ENCODE assay signal across 20 cellular contexts in genomic region chr5:71597001-71597400, GRCh38. TPM values are rescaled to one million over a fixed set of nuclear protein-coding genes. Genes with fewer than 3 reads are reported as not detected.
DNase-seq lines count a peak whose midpoint lies in the region; ATAC-seq, FAIRE-seq and TF ChIP-seq lines count a peak whose summit lies in the region.
"Had no signal": no experiment of that assay in that cellular context is flagged by ENCODE, and none has a peak within 500 bp of the region (broad histone marks: within the 10 kb centered on the region; RNA-seq: fewer than 3 reads in every experiment).

No MANE protein-coding gene starts in this region.

- no peaks in the 10 kb centered on the region for H3K36me3 ChIP-seq in breast epithelium
- H3K36me3 ChIP-seq in left lung = peaks cover 0 to 58% of the 10 kb centered on the region in 2 donors

- peaks cover 30% of the 10 kb centered on the region for H3K4me1 Mint-ChIP-seq in activated CD8-positive, alpha-beta memory T cell treated with anti-CD3 and anti-CD28 coated beads, Interleukin-2, amount 10 ng/mL, durations not matched to agents 7 days and 5 days
- peaks cover 17% of the 10 kb centered on the region for H3K4me1 Mint-ChIP-seq in MCF 10A (ENCODE audit: insufficient read depth, unreplicated experiment)
- H3K4me1 Mint-ChIP-seq in central memory CD8-positive, alpha-beta T cell = peaks cover 26% of the 10 kb centered on the region

- no peak overlapping the region for H3K4me3 ChIP-seq in breast epithelium
- no peak overlapping the region for H3K4me3 ChIP-seq in left lung
- H3K4me3 ChIP-seq: GM23248, HAP-1 had no signal

- FAIRE-seq in GM12892 (lab: Jason Lieb, UNC) = no peak
- FAIRE-seq: A204.1 had no signal

- TF ChIP-seq CTCF in MCF 10A (IDR thresholded peaks at IDR 0.05; ENCODE audit: unreplicated experiment) (no peak), breast epithelium (IDR thresholded peaks at IDR 0.05) (no peak), left lung (IDR thresholded peaks at IDR 0.05) (no peak)

- intact Hi-C loops in MCF 10A (cut with micrococcal nuclease) (no loop called here), breast epithelium (cut with DNase I; ENCODE audit: low total_unique reads) (no loop called here), left lung (cut with DNase I) (no loop called here)

- no peaks in the 10 kb centered on the region for H3K9me3 Mint-ChIP-seq in activated CD8-positive, alpha-beta memory T cell treated with anti-CD3 and anti-CD28 coated beads, Interleukin-2, amount 10 ng/mL, durations not matched to agents 7 days and 5 days (ENCODE audit: low read depth)
- no peaks in the 10 kb centered on the region for H3K9me3 Mint-ChIP-seq in MCF 10A (ENCODE audit: unreplicated experiment)
- H3K9me3 Mint-ChIP-seq in central memory CD8-positive, alpha-beta T cell = no peaks in the 10 kb centered on the region
- H3K9me3 Mint-ChIP-seq: CD4-positive, alpha-beta memory T cell had no signal

- H3K27ac Mint-ChIP-seq in activated CD8-positive, alpha-beta memory T cell treated with anti-CD3 and anti-CD28 coated beads, Interleukin-2, amount 10 ng/mL, durations not matched to agents 7 days and 5 days = peak overlapping the region; percentile 52
- H3K27ac Mint-ChIP-seq in MCF 10A (ENCODE audit: low read depth, unreplicated experiment) = peak overlapping the region; percentile 10
- H3K27ac Mint-ChIP-seq in central memory CD8-positive, alpha-beta T cell (ENCODE audit: low read depth) = peak overlapping the region; percentile 12

- H3K4me1 ChIP-seq in breast epithelium (peaks cover 0 to 12% of the 10 kb centered on the region in 2 donors), left lung (no peaks in the 10 kb centered on the region)
- H3K4me1 ChIP-seq: HAP-1 had no signal

- H3K27me3 Mint-ChIP-seq in activated CD8-positive, alpha-beta memory T cell treated with anti-CD3 and anti-CD28 coated beads, Interleukin-2, amount 10 ng/mL, durations not matched to agents 7 days and 5 days = no peaks in the 10 kb centered on the region
- H3K27me3 Mint-ChIP-seq in MCF 10A (ENCODE audit: insufficient read depth, unreplicated experiment) = no peaks in the 10 kb centered on the region
- H3K27me3 Mint-ChIP-seq in central memory CD8-positive, alpha-beta T cell = no peaks in the 10 kb centered on the region
- H3K27me3 Mint-ChIP-seq: CD4-positive, alpha-beta memory T cell had no signal

- POLR2A ChIA-PET in MCF 10A (lab: Yijun Ruan, JAX) = no interaction called here

- no TSS peak for BruUV-seq in MCF 10A (replicated peaks; lab: Mats Ljungman, UMichigan)

- no peak for ATAC-seq in activated CD8-positive, alpha-beta memory T cell treated with anti-CD3 and anti-CD28 coated beads, Interleukin-2, amount 10 ng/mL, durations not matched to agents 7 days and 5 days
- no peak for ATAC-seq in central memory CD8-positive, alpha-beta T cell (replicated peaks; ENCODE audit: extremely low read depth, poor library complexity, severe bottlenecking)
- no peak for ATAC-seq in left lung
- ATAC-seq: PC-3 had no signal

- H3K27me3 ChIP-seq in breast epithelium = no peaks in the 10 kb centered on the region
- no peaks in the 10 kb centered on the region for H3K27me3 ChIP-seq in left lung

- peaks cover 39% of the 10 kb centered on the region for H3K36me3 Mint-ChIP-seq in activated CD8-positive, alpha-beta memory T cell treated with anti-CD3 and anti-CD28 coated beads, Interleukin-2, amount 10 ng/mL, durations not matched to agents 7 days and 5 days
- H3K36me3 Mint-ChIP-seq in MCF 10A (ENCODE audit: insufficient read depth, unreplicated experiment) = peaks cover 85% of the 10 kb centered on the region
- peaks cover 41% of the 10 kb centered on the region for H3K36me3 Mint-ChIP-seq in central memory CD8-positive, alpha-beta T cell (ENCODE audit: insufficient read depth)

- no peak overlapping the region for H3K27ac ChIP-seq in breast epithelium
- H3K27ac ChIP-seq in left lung = no peak overlapping the region
- H3K27ac ChIP-seq: GM23248 had no signal

- CTCF ChIA-PET in activated CD8-positive, alpha-beta memory T cell treated with anti-CD3 and anti-CD28 coated beads, Interleukin-2, amount 10 ng/mL, durations not matched to agents 7 days and 5 days (lab: Charles Lee) = no interaction called here
- CTCF ChIA-PET in MCF 10A (lab: Yijun Ruan, JAX) = no interaction called here

- no peak for TF ChIP-seq POLR2A in breast epithelium (IDR thresholded peaks at IDR 0.05)
- TF ChIP-seq POLR2A in GM12892 (IDR thresholded peaks at IDR 0.05; ENCODE audit: low read depth, low read length) = no peak

- H3K9me3 ChIP-seq in breast epithelium = no peaks in the 10 kb centered on the region
- no peaks in the 10 kb centered on the region for H3K9me3 ChIP-seq in left lung
- H3K9me3 ChIP-seq: HAP-1 had no signal

- no peak for DNase-seq in activated CD8-positive, alpha-beta memory T cell treated with anti-CD3 and anti-CD28 coated beads, Interleukin-2, amount 10 ng/mL, durations not matched to agents 7 days and 5 days
- no peak for DNase-seq in activated CD8-positive, alpha-beta memory T cell treated with anti-CD3 and anti-CD28 coated beads for 24 hours
- DNase-seq in MCF 10A (ENCODE audit: unreplicated experiment) (no peak), breast epithelium (ENCODE audit: low spot score in 2 of 2) (no peak), left lung (no peak), GM12892 (ENCODE audit: insufficient read length) (no peak)
- DNase-seq in central memory CD8-positive, alpha-beta T cell (ENCODE audit: low spot score in 2 of 2) = no peak
- DNase-seq: Calu3; CD4-positive, alpha-beta memory T cell; GF-D8; GM23248; NCI-H1092 treated with DMSO at 0.1 percent for 48 hours; NCI-H146; NCI-H2029 treated with DMSO at 0.1 percent for 48 hours; NCI-H2171; NCI-H526; PC-3; RPMI8226 had no signal

- H3K4me3 Mint-ChIP-seq in activated CD8-positive, alpha-beta memory T cell treated with anti-CD3 and anti-CD28 coated beads, Interleukin-2, amount 10 ng/mL, durations not matched to agents 7 days and 5 days = no peak overlapping the region
- no peak overlapping the region for H3K4me3 Mint-ChIP-seq in MCF 10A (ENCODE audit: unreplicated experiment)
- no peak overlapping the region for H3K4me3 Mint-ChIP-seq in central memory CD8-positive, alpha-beta T cell
- H3K4me3 Mint-ChIP-seq: CD4-positive, alpha-beta memory T cell had no signal

RNA-seq across cellular contexts. Expression of gene MCCC2, which starts 9.9 kb away (rescaled TPM):
- 10 to 100 TPM; 45.7 to 59.0 TPM for total RNA-seq in activated CD8-positive, alpha-beta memory T cell treated with anti-CD3 and anti-CD28 coated beads, Interleukin-2, amount 10 ng/mL, durations not matched to agents 7 days and 5 days
- total RNA-seq in MCF 10A (2022) (33.8 and 51.1 TPM in 2 replicates), breast epithelium (100 to 1,000 TPM in 1 of 3 donors, 10 to 100 TPM in 2; 48.6 to 143 (median 56.4) TPM), left lung (10 to 100 TPM; 35.9 to 36.0 TPM)
- 67.8 TPM for polyA plus RNA-seq in GM12892 (2012; ENCODE audit: missing spikeins)
